In the genomic region with DNA sequence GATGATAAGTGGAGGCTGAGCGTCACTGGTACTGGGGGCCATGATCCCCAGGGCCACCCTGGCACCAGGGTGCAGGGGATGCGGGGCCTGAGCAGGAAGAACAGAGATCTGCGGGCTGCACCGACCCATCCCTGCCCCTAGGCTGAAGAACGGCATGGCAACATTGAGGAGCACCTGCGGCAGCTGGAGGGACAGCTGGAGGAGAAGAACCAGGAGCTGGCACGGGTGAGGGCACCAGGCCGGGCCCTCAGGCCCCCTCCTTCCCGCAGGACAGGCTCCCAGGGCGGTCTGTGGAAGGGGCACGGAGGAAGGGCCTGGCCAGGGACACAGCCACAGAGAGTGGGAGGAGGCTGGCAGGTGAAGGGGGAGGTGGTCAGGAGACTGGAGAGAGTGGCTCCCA, we compare ENCODE assay signal across 23 cellular contexts. TPM values are rescaled to one million over a fixed set of nuclear protein-coding genes. Genes with fewer than 3 reads are reported as not detected.
"Had no signal": no experiment of that assay in that cellular context is flagged by ENCODE, and none has a peak within 500 bp of the region (broad histone marks: within the 10 kb centered on the region; RNA-seq: fewer than 3 reads in every experiment).

No MANE protein-coding gene starts in this region.

- H3K4me1 ChIP-seq: tibial artery, uterus had no signal

- H2AFZ ChIP-seq: hepatocyte had no signal

- H3K4me2 ChIP-seq: hepatocyte had no signal

- FAIRE-seq: astrocyte, endometrium had no signal

- H3K27ac ChIP-seq: cardiac muscle cell, hepatocyte, left lung, tibial artery, VCaP had no signal

- H3K9me3 ChIP-seq: left lung, mucosa of descending colon, tibial artery, uterus had no signal

- H3K4me3 Mint-ChIP-seq: activated CD4-positive, alpha-beta memory T cell treated with anti-CD3 and anti-CD28 coated beads for 36 hours; activated CD8-positive, alpha-beta memory T cell treated with anti-CD3 and anti-CD28 coated beads, Interleukin-2, amount 10 ng/mL, durations not matched to agents 7 days and 5 days; activated naive CD4-positive, alpha-beta T cell treated with anti-CD3 and anti-CD28 coated beads, Interleukin-2, amount 10 ng/mL, durations not matched to agents 7 days and 5 days; naive thymus-derived CD4-positive, alpha-beta T cell had no signal

- H3K79me2 ChIP-seq: hepatocyte had no signal

- H3K4me1 Mint-ChIP-seq: activated naive CD4-positive, alpha-beta T cell treated with anti-CD3 and anti-CD28 coated beads, Interleukin-2, amount 10 ng/mL, durations not matched to agents 7 days and 5 days had no signal

- DNase-seq: activated CD4-positive, alpha-beta memory T cell treated with anti-CD3 and anti-CD28 coated beads for 36 hours; activated CD4-positive, alpha-beta T cell treated with anti-CD3 and anti-CD28 coated beads for 1 hour; activated CD8-positive, alpha-beta memory T cell treated with anti-CD3 and anti-CD28 coated beads, Interleukin-2, amount 10 ng/mL, durations not matched to agents 7 days and 5 days; activated naive CD4-positive, alpha-beta T cell treated with anti-CD3 and anti-CD28 coated beads, Interleukin-2, amount 10 ng/mL, durations not matched to agents 7 days and 5 days; activated T-cell treated with anti-CD3 and anti-CD28 coated beads, Interleukin-2, amount 50 U/mL, for 1 hour; left lung; mucosa of descending colon; naive thymus-derived CD4-positive, alpha-beta T cell; nucleus accumbens; stimulated activated CD4-positive, alpha-beta T cell treated with anti-CD3 and anti-CD28 coated beads, Interleukin-4, amount 100 ng/mL, for 1 hour; stimulated activated naive CD4-positive, alpha-beta T cell; T1000; tibial artery; uterus had no signal

- ATAC-seq: naive thymus-derived CD4-positive, alpha-beta T cell had no signal

- H3K27ac Mint-ChIP-seq: activated CD4-positive, alpha-beta memory T cell treated with anti-CD3 and anti-CD28 coated beads for 36 hours; activated CD8-positive, alpha-beta memory T cell treated with anti-CD3 and anti-CD28 coated beads, Interleukin-2, amount 10 ng/mL, durations not matched to agents 7 days and 5 days; activated naive CD4-positive, alpha-beta T cell treated with anti-CD3 and anti-CD28 coated beads, Interleukin-2, amount 10 ng/mL, durations not matched to agents 7 days and 5 days had no signal

- H3K4me3 ChIP-seq: cardiac muscle cell, dorsolateral prefrontal cortex, hepatocyte, left lung, mucosa of descending colon, tibial artery, uterus had no signal

- H3K9me3 Mint-ChIP-seq: activated CD4-positive, alpha-beta memory T cell treated with anti-CD3 and anti-CD28 coated beads for 36 hours; activated naive CD4-positive, alpha-beta T cell treated with anti-CD3 and anti-CD28 coated beads, Interleukin-2, amount 10 ng/mL, durations not matched to agents 7 days and 5 days; naive thymus-derived CD4-positive, alpha-beta T cell had no signal

- H3K36me3 ChIP-seq: left lung, uterus had no signal

- H3K27me3 ChIP-seq: cardiac muscle cell, dorsolateral prefrontal cortex, hepatocyte, uterus had no signal

- H3K36me3 Mint-ChIP-seq: activated CD8-positive, alpha-beta memory T cell treated with anti-CD3 and anti-CD28 coated beads, Interleukin-2, amount 10 ng/mL, durations not matched to agents 7 days and 5 days had no signal

RNA-seq across cellular contexts. Expression of a gene that starts 21.8 kb away (rescaled TPM):
- polyA plus RNA-seq: naive thymus-derived CD4-positive, alpha-beta T cell had no signal

RNA-seq across cellular contexts. Expression of a gene that starts 37.7 kb away (rescaled TPM):
- total RNA-seq: activated CD4-positive, alpha-beta memory T cell treated with anti-CD3 and anti-CD28 coated beads for 36 hours; activated CD8-positive, alpha-beta memory T cell treated with anti-CD3 and anti-CD28 coated beads, Interleukin-2, amount 10 ng/mL, durations not matched to agents 7 days and 5 days; astrocyte; esophagus mucosa; hepatocyte; left lung; mucosa of descending colon; naive thymus-derived CD4-positive, alpha-beta T cell; subcutaneous adipose tissue; uterus had no signal
- polyA plus RNA-seq: cardiac muscle cell; hepatocyte; keratinocyte; naive thymus-derived CD4-positive, alpha-beta T cell had no signal
